In genomic region chr10:74103560-74104248, GRCh38 we compare ENCODE assay signal across 9 cellular contexts. TPM values are rescaled to one million over a fixed set of nuclear protein-coding genes. Genes with fewer than 3 reads are reported as not detected.
DNase-seq lines count a peak whose midpoint lies in the region; ATAC-seq and TF ChIP-seq lines count a peak whose summit lies in the region.
"Had no signal": no experiment of that assay in that cellular context is flagged by ENCODE, and none has a peak within 500 bp of the region (broad histone marks: within the 10 kb centered on the region; RNA-seq: fewer than 3 reads in every experiment).

No MANE protein-coding gene starts in this region.

- peaks cover 33% of the 10 kb centered on the region for H3K36me3 Mint-ChIP-seq in activated CD4-positive, alpha-beta T cell treated with anti-CD3 and anti-CD28 coated beads for 36 hours (ENCODE audit: low read depth)
- H3K36me3 Mint-ChIP-seq in stimulated activated effector memory CD8-positive, alpha-beta T cell treated with anti-CD3 and anti-CD28 coated beads, Interleukin-12 subunit alpha, Interleukin-12 subunit beta, amount 100 ng/mL, for 72 hours = peaks cover 92% of the 10 kb centered on the region
- H3K36me3 Mint-ChIP-seq in CD8-positive, alpha-beta T cell = peaks cover 78% of the 10 kb centered on the region

- peak; percentile 42 for ATAC-seq in activated CD4-positive, alpha-beta T cell treated with anti-CD3 and anti-CD28 coated beads for 36 hours
- no peak for ATAC-seq in stimulated activated effector memory CD8-positive, alpha-beta T cell treated with anti-CD3 and anti-CD28 coated beads, Interleukin-12 subunit alpha, Interleukin-12 subunit beta, amount 100 ng/mL, for 72 hours
- ATAC-seq in CD8-positive, alpha-beta T cell = no peak

- H3K27ac Mint-ChIP-seq in activated CD4-positive, alpha-beta T cell treated with anti-CD3 and anti-CD28 coated beads for 36 hours = peak overlapping the region; percentile 34
- H3K27ac Mint-ChIP-seq in stimulated activated effector memory CD8-positive, alpha-beta T cell treated with anti-CD3 and anti-CD28 coated beads, Interleukin-12 subunit alpha, Interleukin-12 subunit beta, amount 100 ng/mL, for 72 hours = peak overlapping the region; percentile 36
- no peak overlapping the region for H3K27ac Mint-ChIP-seq in CD8-positive, alpha-beta T cell

- no peaks in the 10 kb centered on the region for H3K4me1 Mint-ChIP-seq in activated CD4-positive, alpha-beta T cell treated with anti-CD3 and anti-CD28 coated beads for 36 hours
- H3K4me1 Mint-ChIP-seq in stimulated activated effector memory CD8-positive, alpha-beta T cell treated with anti-CD3 and anti-CD28 coated beads, Interleukin-12 subunit alpha, Interleukin-12 subunit beta, amount 100 ng/mL, for 72 hours = peaks cover 6% of the 10 kb centered on the region
- no peaks in the 10 kb centered on the region for H3K4me1 Mint-ChIP-seq in CD8-positive, alpha-beta T cell (ENCODE audit: low read depth)

- TF ChIP-seq POLR2A in NB4 (IDR thresholded peaks at IDR 0.05; ENCODE audit: extremely low read depth, insufficient read length) = no peak

- no peaks in the 10 kb centered on the region for H3K27me3 Mint-ChIP-seq in activated CD4-positive, alpha-beta T cell treated with anti-CD3 and anti-CD28 coated beads for 36 hours
- no peaks in the 10 kb centered on the region for H3K27me3 Mint-ChIP-seq in CD8-positive, alpha-beta T cell (ENCODE audit: low read depth)

- no peaks in the 10 kb centered on the region for H3K27me3 ChIP-seq in CD8-positive, alpha-beta T cell (ENCODE audit: insufficient read depth, low read length)
- H3K27me3 ChIP-seq: SJSA1 had no signal

- POLR2A ChIA-PET in activated CD4-positive, alpha-beta T cell treated with anti-CD3 and anti-CD28 coated beads for 36 hours (lab: Charles Lee) = no interaction called here
- POLR2A ChIA-PET in CD8-positive, alpha-beta T cell (lab: Charles Lee) = no interaction called here

- H3K9me3 Mint-ChIP-seq in activated CD4-positive, alpha-beta T cell treated with anti-CD3 and anti-CD28 coated beads for 36 hours (ENCODE audit: low read depth) = no peaks in the 10 kb centered on the region
- H3K9me3 Mint-ChIP-seq in stimulated activated effector memory CD8-positive, alpha-beta T cell treated with anti-CD3 and anti-CD28 coated beads, Interleukin-12 subunit alpha, Interleukin-12 subunit beta, amount 100 ng/mL, for 72 hours = no peaks in the 10 kb centered on the region
- H3K9me3 Mint-ChIP-seq in CD8-positive, alpha-beta T cell = no peaks in the 10 kb centered on the region

- peaks cover 3% of the 10 kb centered on the region for H3K36me3 ChIP-seq in CD8-positive, alpha-beta T cell (ENCODE audit: insufficient read depth, low read length)

- no peak for DNase-seq in activated CD4-positive, alpha-beta T cell treated with anti-CD3 and anti-CD28 coated beads for 36 hours
- no peak for DNase-seq in activated CD4-positive, alpha-beta T cell treated with anti-CD3 and anti-CD28 coated beads, Interleukin-2, amount 50 U/mL, for 4 hours
- DNase-seq in NB4 (ENCODE audit: low read depth) (peak; percentile 56), dermis microvascular lymphatic vessel endothelial cell (ENCODE audit: low read depth in 2 of 2) (peak; percentile 29 to 39), NCI-H1048 (lab: John Stamatoyannopoulos, UW) (no peak)
- no peak for DNase-seq in stimulated activated effector memory CD8-positive, alpha-beta T cell treated with anti-CD3 and anti-CD28 coated beads, Interleukin-12 subunit alpha, Interleukin-12 subunit beta, amount 100 ng/mL, for 72 hours (ENCODE audit: low spot score in 2 of 2)
- DNase-seq in CD8-positive, alpha-beta T cell = no peak
- DNase-seq in effector CD4-positive, alpha-beta T cell = no peak

- H3K4me1 ChIP-seq in CD8-positive, alpha-beta T cell (ENCODE audit: insufficient read depth, low read length) = no peaks in the 10 kb centered on the region
- H3K4me1 ChIP-seq: SJSA1 had no signal

- H3K4me3 ChIP-seq in NB4 (ENCODE audit: low read depth, low read length) = no peak overlapping the region
- H3K4me3 ChIP-seq in CD8-positive, alpha-beta T cell (ENCODE audit: low read depth, low read length) = no peak overlapping the region
- H3K4me3 ChIP-seq: SJSA1 had no signal

- H3K4me3 Mint-ChIP-seq in activated CD4-positive, alpha-beta T cell treated with anti-CD3 and anti-CD28 coated beads for 36 hours = no peak overlapping the region
- H3K4me3 Mint-ChIP-seq in stimulated activated effector memory CD8-positive, alpha-beta T cell treated with anti-CD3 and anti-CD28 coated beads, Interleukin-12 subunit alpha, Interleukin-12 subunit beta, amount 100 ng/mL, for 72 hours = no peak overlapping the region
- H3K4me3 Mint-ChIP-seq in CD8-positive, alpha-beta T cell = no peak overlapping the region

- intact Hi-C loops in activated CD4-positive, alpha-beta T cell treated with anti-CD3 and anti-CD28 coated beads for 36 hours (cut with DNase I, micrococcal nuclease) = loop anchor here (1.0 kb wide), 1 partner anchor 217 kb away; no protein-coding TSS in a partner anchor
- intact Hi-C loops in CD8-positive, alpha-beta T cell (cut with DNase I, micrococcal nuclease) = no loop called here

- no peak overlapping the region for H3K27ac ChIP-seq in CD8-positive, alpha-beta T cell (ENCODE audit: low read depth, low read length)
- H3K27ac ChIP-seq: SJSA1 had no signal

- CTCF ChIA-PET in activated CD4-positive, alpha-beta T cell treated with anti-CD3 and anti-CD28 coated beads for 36 hours (lab: Charles Lee) = interaction anchor here (0.8 to 1.7 kb wide), 7 partner anchors 8 to 218 kb away, joined by 3 to 5 read pairs (median 4); no protein-coding TSS in a partner anchor
- CTCF ChIA-PET in CD8-positive, alpha-beta T cell (lab: Charles Lee) = interaction anchor here (0.6 to 2.1 kb wide), 11 partner anchors 10 to 218 kb away, joined by 3 to 7 read pairs (median 3); no protein-coding TSS in a partner anchor

- H3K9me3 ChIP-seq in CD8-positive, alpha-beta T cell (ENCODE audit: low read length) = no peaks in the 10 kb centered on the region
- H3K9me3 ChIP-seq: SJSA1 had no signal

- peak; percentile 73 for TF ChIP-seq CTCF in NB4 (IDR thresholded peaks at IDR 0.05; ENCODE audit: low read depth, low read length)
- no peak for TF ChIP-seq CTCF in CD8-positive, alpha-beta T cell (IDR thresholded peaks at IDR 0.05)

RNA-seq across cellular contexts. Expression of gene AP3M1, which starts 46.9 kb away (rescaled TPM):
- 10 to 100 TPM; 41.9 to 42.0 TPM for total RNA-seq in activated CD4-positive, alpha-beta T cell treated with anti-CD3 and anti-CD28 coated beads for 36 hours
- total RNA-seq in dermis microvascular lymphatic vessel endothelial cell = 29.3 and 31.7 TPM in 2 replicates
- total RNA-seq in CD8-positive, alpha-beta T cell = 10 to 100 TPM; 18.7 to 22.8 TPM

RNA-seq across cellular contexts. Expression of gene ADK, which starts 47.3 kb away (rescaled TPM):
- 10 to 100 TPM; 53.7 to 55.0 TPM for total RNA-seq in activated CD4-positive, alpha-beta T cell treated with anti-CD3 and anti-CD28 coated beads for 36 hours
- total RNA-seq in dermis microvascular lymphatic vessel endothelial cell = 8.9 and 19.0 TPM in 2 replicates
- total RNA-seq in CD8-positive, alpha-beta T cell = 10 to 100 TPM; 20.7 to 21.8 TPM

Comparison
In these comparisons a context has a peak if more than half of its experiments do, and no peak if none do; other contexts are left out.
1. DNase-seq: peak in NB4 (single experiment) and dermis microvascular lymphatic vessel endothelial cell (2 of 2); none in activated CD4-positive, alpha-beta T cell treated with anti-CD3 and anti-CD28 coated beads for 36 hours (single experiment), activated CD4-positive, alpha-beta T cell treated with anti-CD3 and anti-CD28 coated beads, Interleukin-2, amount 50 U/mL, for 4 hours (0 of 2), stimulated activated effector memory CD8-positive, alpha-beta T cell treated with anti-CD3 and anti-CD28 coated beads, Interleukin-12 subunit alpha, Interleukin-12 subunit beta, amount 100 ng/mL, for 72 hours (0 of 2), CD8-positive, alpha-beta T cell (0 of 7), NCI-H1048 (single experiment) and effector CD4-positive, alpha-beta T cell (single experiment).
2. intact Hi-C loops: an anchor here in activated CD4-positive, alpha-beta T cell treated with anti-CD3 and anti-CD28 coated beads for 36 hours (1.0 kb wide); none called in CD8-positive, alpha-beta T cell.